21 cellular contexts compared by ENCODE assay signal in genomic region chr10:35375091-35375765, GRCh38. TPM values are rescaled to one million over a fixed set of nuclear protein-coding genes. Genes with fewer than 3 reads are reported as not detected.
DNase-seq lines count a peak whose midpoint lies in the region; TF ChIP-seq lines count a peak whose summit lies in the region.
"Had no signal": no experiment of that assay in that cellular context is flagged by ENCODE, and none has a peak within 500 bp of the region (broad histone marks: within the 10 kb centered on the region; RNA-seq: fewer than 3 reads in every experiment).

No MANE protein-coding gene starts in this region.

- H3K36me3 Mint-ChIP-seq in Caco-2 (ENCODE audit: insufficient read depth, unreplicated experiment), result no peaks in the 10 kb centered on the region
- peaks cover 2% of the 10 kb centered on the region for H3K36me3 Mint-ChIP-seq in IgD-negative memory B cell
- H3K36me3 Mint-ChIP-seq in neural progenitor cell, result peaks cover 18% of the 10 kb centered on the region
- H3K36me3 Mint-ChIP-seq: activated naive CD8-positive, alpha-beta T cell had no signal

- H2BK5ac ChIP-seq in mesendoderm (ENCODE audit: low read length), result no peak overlapping the region

- H3K27me3 ChIP-seq in Caco-2 (replicated peaks; ENCODE audit: control insufficient read depth, insufficient read depth, low read length), result no peaks in the 10 kb centered on the region
- no peaks in the 10 kb centered on the region for H3K27me3 ChIP-seq in mesendoderm (ENCODE audit: insufficient read depth, low read length, poor library complexity)
- no peaks in the 10 kb centered on the region for H3K27me3 ChIP-seq in neural progenitor cell
- H3K27me3 ChIP-seq: BE2C, heart left ventricle, pancreas, thyroid gland had no signal

- H2BK15ac ChIP-seq in mesendoderm (replicated peaks; ENCODE audit: low read depth), result no peak overlapping the region

- POLR2A ChIA-PET in Caco-2 (lab: Charles Lee), result no interaction called here

- H3K27ac Mint-ChIP-seq in Caco-2 (ENCODE audit: unreplicated experiment) (peak overlapping the region; percentile 11), IgD-negative memory B cell (peak overlapping the region in 2 of 3 donors; percentile 48 to 78), neural progenitor cell (no peak overlapping the region)
- H3K27ac Mint-ChIP-seq: activated CD4-positive, alpha-beta T cell treated with anti-CD3 and anti-CD28 coated beads, Interleukin-2, amount 10 ng/mL, durations not matched to agents 24 days and 14 days; activated naive CD8-positive, alpha-beta T cell had no signal

- H3K36me3 ChIP-seq in Caco-2 (ENCODE audit: control insufficient read depth, insufficient read depth, low read length) (peaks cover 2% of the 10 kb centered on the region; the same call in 1 of the 2 replicates), mesendoderm (ENCODE audit: control insufficient read depth, insufficient read depth, low read length) (no peaks in the 10 kb centered on the region), neural progenitor cell (no peaks in the 10 kb centered on the region)
- H3K36me3 ChIP-seq: BE2C, heart left ventricle, pancreas, thyroid gland had no signal

- H3K4me1 ChIP-seq in Caco-2 (peaks cover 25% of the 10 kb centered on the region), mesendoderm (ENCODE audit: control insufficient read depth, low read depth, low read length) (peaks cover 13% of the 10 kb centered on the region), neural progenitor cell (peaks cover 14% of the 10 kb centered on the region)

- H3K23ac ChIP-seq in mesendoderm (ENCODE audit: low read length), result no peak overlapping the region

- H4K20me1 ChIP-seq in neural progenitor cell (ENCODE audit: low read depth), result peaks cover 38% of the 10 kb centered on the region

- no peak overlapping the region for H3K4me3 Mint-ChIP-seq in Caco-2 (ENCODE audit: unreplicated experiment)
- H3K4me3 Mint-ChIP-seq in IgD-negative memory B cell, result peak overlapping the region in 2 of 4 donors; percentile 14 to 62
- no peak overlapping the region for H3K4me3 Mint-ChIP-seq in neural progenitor cell
- H3K4me3 Mint-ChIP-seq: activated CD4-positive, alpha-beta T cell treated with anti-CD3 and anti-CD28 coated beads, Interleukin-2, amount 10 ng/mL, durations not matched to agents 24 days and 14 days had no signal

- H3K4ac ChIP-seq in mesendoderm (ENCODE audit: low read depth, low read length), result no peak overlapping the region

- no peak overlapping the region for H2BK120ac ChIP-seq in mesendoderm (ENCODE audit: low read depth, low read length)

- peaks cover 30% of the 10 kb centered on the region for H3K79me2 ChIP-seq in mesendoderm (ENCODE audit: control insufficient read depth, insufficient read depth, low read length)
- H3K79me2 ChIP-seq in neural progenitor cell (ENCODE audit: low read depth), result peaks cover 100% of the 10 kb centered on the region

- H2AK5ac ChIP-seq in mesendoderm (ENCODE audit: low read length), result no peak overlapping the region

- peaks cover 30% of the 10 kb centered on the region for H3K79me1 ChIP-seq in mesendoderm (ENCODE audit: low read length)

- H3K9me3 Mint-ChIP-seq in Caco-2 (ENCODE audit: unreplicated experiment) (no peaks in the 10 kb centered on the region), IgD-negative memory B cell (no peaks in the 10 kb centered on the region), neural progenitor cell (peaks cover 23% of the 10 kb centered on the region)
- H3K9me3 Mint-ChIP-seq: activated CD4-positive, alpha-beta T cell treated with anti-CD3 and anti-CD28 coated beads, Interleukin-2, amount 10 ng/mL, durations not matched to agents 24 days and 14 days had no signal

- H3K4me2 ChIP-seq in mesendoderm (ENCODE audit: low read length) (no peak overlapping the region), neural progenitor cell (no peak overlapping the region)

- no peak overlapping the region for H3K18ac ChIP-seq in mesendoderm (ENCODE audit: low read length)

- DNase-seq in Caco-2 (no peak), cardiac fibroblast (ENCODE audit: low read depth in 2 of 2) (peak; percentile 37 to 62), mesendoderm (peak; percentile 34), AML-193 (lab: John Stamatoyannopoulos, UW) (no peak), glomerular visceral epithelial cell (ENCODE audit: extremely low spot score) (no peak), neural progenitor cell (ENCODE audit: low spot score) (no peak)
- no peak for DNase-seq in activated effector memory CD4-positive, alpha-beta T cell treated with anti-CD3 and anti-CD28 coated beads, Interleukin-2, amount 50 U/mL, for 16 hours
- DNase-seq: activated CD4-positive, alpha-beta T cell treated with anti-CD3 and anti-CD28 coated beads, Interleukin-2, amount 10 ng/mL, durations not matched to agents 24 days and 14 days; BE2C; DMS153; heart left ventricle; kidney; MV-4-11; NCI-H2081; NCI-H526; pancreas; stimulated activated CD4-positive, alpha-beta T cell treated with anti-CD3 and anti-CD28 coated beads, Interleukin-4, amount 100 ng/mL, for 4 hours; thyroid gland had no signal

- H3K4me1 Mint-ChIP-seq in Caco-2 (ENCODE audit: low read depth, unreplicated experiment) (peaks cover 36% of the 10 kb centered on the region), IgD-negative memory B cell (peaks cover 60 to 68% (median 66%) of the 10 kb centered on the region in 3 donors), neural progenitor cell (peaks cover 24% of the 10 kb centered on the region)

- intact Hi-C loops in Caco-2 (cut with micrococcal nuclease; ENCODE audit: unreplicated experiment), result no loop called here

- H3K9me3 ChIP-seq in Caco-2, result no peaks in the 10 kb centered on the region
- no peaks in the 10 kb centered on the region for H3K9me3 ChIP-seq in neural progenitor cell (ENCODE audit: low read depth)
- H3K9me3 ChIP-seq: BE2C, heart left ventricle, pancreas, thyroid gland had no signal

- no peak overlapping the region for H4K5ac ChIP-seq in mesendoderm (ENCODE audit: low read length)

- H3F3A ChIP-seq in neural progenitor cell (ENCODE audit: low read depth), result no peaks in the 10 kb centered on the region

- H4K8ac ChIP-seq in mesendoderm (ENCODE audit: low read depth, low read length), result no peak overlapping the region

- BruUV-seq in Caco-2 (replicated peaks; lab: Mats Ljungman, UMichigan), result no TSS peak

- CTCF ChIA-PET in Caco-2 (lab: Charles Lee), result no interaction called here

- TF ChIP-seq CTCF in Caco-2 (IDR thresholded peaks at IDR 0.05; ENCODE audit: insufficient read depth in 1 of 2, low read depth in 1 of 2, low read length in 1 of 2, severe bottlenecking in 1 of 2, unreplicated experiment in 1 of 2), result no peak
- TF ChIP-seq CTCF in cardiac fibroblast (IDR thresholded peaks at IDR 0.05; ENCODE audit: low read depth, low read length), result peak; percentile 18
- no peak for TF ChIP-seq CTCF in neural progenitor cell (IDR thresholded peaks at IDR 0.05)

- no CpG with 5 or more reads among the region's 1 CpG for WGBS in mesendoderm (ENCODE audit: extremely low coverage, insufficient coverage, low lambda C conversion rate)

- H2AFZ ChIP-seq in neural progenitor cell (replicated peaks), result no peak overlapping the region

- H3K4me3 ChIP-seq in Caco-2 (ENCODE audit: low read depth, low read length) (no peak overlapping the region), cardiac fibroblast (replicated peaks in 1 of 2; ENCODE audit: low read depth in 2 of 2, low read length in 2 of 2) (no peak overlapping the region), mesendoderm (ENCODE audit: low read length) (no peak overlapping the region), neural progenitor cell (no peak overlapping the region)
- H3K4me3 ChIP-seq: heart left ventricle, pancreas, skin epidermis, thyroid gland had no signal

- no peak overlapping the region for H3K9ac ChIP-seq in mesendoderm (ENCODE audit: low read length)
- H3K9ac ChIP-seq in neural progenitor cell, result no peak overlapping the region

- H3K27me3 Mint-ChIP-seq in Caco-2 (ENCODE audit: insufficient read depth, unreplicated experiment) (no peaks in the 10 kb centered on the region), IgD-negative memory B cell (no peaks in the 10 kb centered on the region), neural progenitor cell (ENCODE audit: insufficient read depth, low read depth) (no peaks in the 10 kb centered on the region)
- H3K27me3 Mint-ChIP-seq: activated CD4-positive, alpha-beta T cell treated with anti-CD3 and anti-CD28 coated beads, Interleukin-2, amount 10 ng/mL, durations not matched to agents 24 days and 14 days; activated naive CD8-positive, alpha-beta T cell had no signal

- H3K27ac ChIP-seq in mesendoderm (ENCODE audit: low read depth, low read length) (no peak overlapping the region), neural progenitor cell (no peak overlapping the region)
- H3K27ac ChIP-seq: pancreas, skin epidermis, thyroid gland had no signal

- H3K56ac ChIP-seq in mesendoderm (ENCODE audit: low read length), result no peak overlapping the region

RNA-seq across cellular contexts. Expression of gene CCNY, which starts 38.9 kb away (rescaled TPM):
- total RNA-seq in Caco-2 (2022) (111 and 122 TPM in 2 replicates), neural progenitor cell (ENCODE audit: low replicate concordance) (43.0 and 46.7 TPM in 2 replicates)
- polyA plus RNA-seq in IgD-negative memory B cell, result 8.3 TPM
- 36.6 TPM for polyA plus RNA-seq in mesendoderm (2013, experiment 1 of 2)
- 36.9 TPM for polyA plus RNA-seq in mesendoderm (2013, experiment 2 of 2)

Comparison
In these comparisons a context has a peak if more than half of its experiments do, and no peak if none do; other contexts are left out.
1. DNase-seq: peak in cardiac fibroblast (2 of 2) and mesendoderm (single experiment); none in Caco-2 (0 of 2), AML-193 (0 of 2), glomerular visceral epithelial cell (single experiment), neural progenitor cell (single experiment) and activated effector memory CD4-positive, alpha-beta T cell treated with anti-CD3 and anti-CD28 coated beads, Interleukin-2, amount 50 U/mL, for 16 hours (single experiment).